In genomic region chr11:94543695-94544581, GRCh38 we compare ENCODE assay signal across 1 cellular context.
TF ChIP-seq lines count a peak whose summit lies in the region.

Gene FUT4, plus strand, starts transcription at chr11:94543921. Its CDS starts 213 bp downstream, at chr11:94544134.

TF ChIP-seq in K562, 482 proteins besides CTCF, POLR2A, EP300 and RAD21 (continued from another document and continues in another):
- no peak for TF ChIP-seq HMG20A (CRISPR knock-in tag; conservative IDR thresholded peaks at IDR 0.05)
- TF ChIP-seq ZNF445 (CRISPR knock-in tag; IDR thresholded peaks at IDR 0.05; ENCODE audit: low read depth) = no peak
- no peak; the same call in 1 of the 2 replicates for TF ChIP-seq ILF3 (IDR thresholded peaks at IDR 0.05; ENCODE audit: borderline replicate concordance)
- peak; percentile 67; the same call in 1 of the 2 replicates for TF ChIP-seq GTF2F1 (IDR thresholded peaks at IDR 0.05; ENCODE audit: low read depth, low read length)
- 0 out of 2 replicates have a peak, but pooled peaks have one; percentile 8 for TF ChIP-seq NCOR1 (IDR thresholded peaks at IDR 0.05)
- TF ChIP-seq BRF2 (IDR thresholded peaks at IDR 0.05; ENCODE audit: borderline replicate concordance, insufficient read depth, insufficient read length) = no peak
- no peak for TF ChIP-seq ZNF764 (CRISPR knock-in tag; IDR thresholded peaks at IDR 0.05; ENCODE audit: low read depth)
- no peak for TF ChIP-seq THAP12 (CRISPR knock-in tag; IDR thresholded peaks at IDR 0.05)
- TF ChIP-seq MAX (CRISPR knock-in tag; IDR thresholded peaks at IDR 0.05) = peak; percentile 85; the same call in 1 of the 2 replicates
- no peak for TF ChIP-seq MIER1 (IDR thresholded peaks at IDR 0.05; ENCODE audit: low read depth)
- no peak for TF ChIP-seq XRCC3 (IDR thresholded peaks at IDR 0.05)
- TF ChIP-seq PBX2 (CRISPR knock-in tag; IDR thresholded peaks at IDR 0.05; ENCODE audit: low read depth) = no peak
- TF ChIP-seq PBX2 (tag; conservative IDR thresholded peaks at IDR 0.05; ENCODE audit: low read depth) = no peak
- TF ChIP-seq BCL6 (CRISPR knock-in tag; IDR thresholded peaks at IDR 0.05) = no peak
- TF ChIP-seq MAFG (tag; conservative IDR thresholded peaks at IDR 0.05) = no peak
- TF ChIP-seq PML (IDR thresholded peaks at IDR 0.05; ENCODE audit: low read length) = no peak
- TF ChIP-seq ZNF232 (CRISPR knock-in tag; IDR thresholded peaks at IDR 0.05) = peak; percentile 44; the same call in 1 of the 2 replicates
- TF ChIP-seq HDAC2 (IDR thresholded peaks at IDR 0.05) = peak; percentile 61; the same call in 1 of the 2 replicates
- no peak for TF ChIP-seq GABPB2 (CRISPR knock-in tag; conservative IDR thresholded peaks at IDR 0.05)
- TF ChIP-seq FIP1L1 (IDR thresholded peaks at IDR 0.05; ENCODE audit: low read depth, low read length, poor library complexity, severe bottlenecking) = no peak
- no peak for TF ChIP-seq NCOA4 (IDR thresholded peaks at IDR 0.05; ENCODE audit: partially characterized antibody)
- peak; percentile 62 for TF ChIP-seq GMEB1 (CRISPR knock-in tag; IDR thresholded peaks at IDR 0.05)
- TF ChIP-seq HDAC3 (IDR thresholded peaks at IDR 0.05; ENCODE audit: borderline replicate concordance, partially characterized antibody) = no peak
- TF ChIP-seq ZNF785 (CRISPR knock-in tag; IDR thresholded peaks at IDR 0.05) = no peak
- no peak for TF ChIP-seq ZNF778 (CRISPR knock-in tag; IDR thresholded peaks at IDR 0.05)
- peak; percentile 99 for TF ChIP-seq HNRNPL (IDR thresholded peaks at IDR 0.05; ENCODE audit: low read depth, low read length)
- TF ChIP-seq HNRNPK (IDR thresholded peaks at IDR 0.05; ENCODE audit: low read depth, low read length, poor library complexity, severe bottlenecking) = no peak
- no peak for TF ChIP-seq SREBF2 (CRISPR knock-in tag; IDR thresholded peaks at IDR 0.05)
- no peak for TF ChIP-seq ZNF695 (CRISPR knock-in tag; IDR thresholded peaks at IDR 0.05)
- TF ChIP-seq POLR3A (IDR thresholded peaks at IDR 0.05; ENCODE audit: borderline replicate concordance, extremely low read depth, insufficient read depth, insufficient read length) = no peak
- TF ChIP-seq ZBTB17 (CRISPR knock-in tag; IDR thresholded peaks at IDR 0.05) = peak; percentile 81
- TF ChIP-seq POLR3G (IDR thresholded peaks at IDR 0.05; ENCODE audit: extremely low read depth, insufficient read length, insufficient replicate concordance) = no peak
- TF ChIP-seq NKRF (IDR thresholded peaks at IDR 0.05; ENCODE audit: borderline replicate concordance) = peak; percentile 67; the same call in 1 of the 2 replicates
- TF ChIP-seq MTA1 (IDR thresholded peaks at IDR 0.05; ENCODE audit: borderline replicate concordance) = 0 out of 2 replicates have a peak, but pooled peaks have one; percentile 33
- TF ChIP-seq GTF3C2 (IDR thresholded peaks at IDR 0.05; ENCODE audit: borderline replicate concordance, extremely low read depth, insufficient read length) = no peak
- TF ChIP-seq ZNF668 (CRISPR knock-in tag; IDR thresholded peaks at IDR 0.05) = no peak
- no peak for TF ChIP-seq CBFA2T2 (conservative IDR thresholded peaks at IDR 0.05)
- TF ChIP-seq SMARCE1 (IDR thresholded peaks at IDR 0.05) = no peak
- 0 out of 2 replicates have a peak, but pooled peaks have one; percentile 36 for TF ChIP-seq ZNF175 (CRISPR knock-in tag; IDR thresholded peaks at IDR 0.05; ENCODE audit: low read depth)
- peak; percentile 93 for TF ChIP-seq ARID4B (CRISPR knock-in tag; IDR thresholded peaks at IDR 0.05)
- TF ChIP-seq POU5F1 (IDR thresholded peaks at IDR 0.05; ENCODE audit: borderline replicate concordance, low read depth, low read length, partially characterized antibody) = no peak
- peak; percentile 88; the same call in 1 of the 2 replicates for TF ChIP-seq RNF2 (IDR thresholded peaks at IDR 0.05)
- TF ChIP-seq EHMT2 (IDR thresholded peaks at IDR 0.05) = peak; percentile 23; the same call in 1 of the 2 replicates
- TF ChIP-seq RBM39 (optimal IDR thresholded peaks at IDR 0.05; ENCODE audit: low read depth, low read length) = peak; percentile 55
- 0 out of 2 replicates have a peak, but pooled peaks have one; percentile 7 for TF ChIP-seq DEAF1 (CRISPR knock-in tag; IDR thresholded peaks at IDR 0.05)
- no peak for TF ChIP-seq HSF4 (CRISPR knock-in tag; IDR thresholded peaks at IDR 0.05; ENCODE audit: borderline replicate concordance)
- no peak for TF ChIP-seq ZNF551 (CRISPR knock-in tag; IDR thresholded peaks at IDR 0.05)
